In genomic region chr1:154556422-154556821, GRCh38 we compare ENCODE assay signal across 6 cellular contexts. TPM values are rescaled to one million over a fixed set of nuclear protein-coding genes. Genes with fewer than 3 reads are reported as not detected.
DNase-seq lines count a peak whose midpoint lies in the region; ATAC-seq and TF ChIP-seq lines count a peak whose summit lies in the region.

No MANE protein-coding gene starts in this region.

- DNase-seq in BE2C (no peak), T-cell (no peak), amniotic stem cell (lab: John Stamatoyannopoulos, UW) (no peak), NCI-H1105 treated with DMSO at 0.1 percent for 48 hours (lab: John Stamatoyannopoulos, UW) (no peak)

- peaks cover 36 to 43% (median 40%) of the 10 kb centered on the region in 3 donors for H3K4me1 Mint-ChIP-seq in T-cell

- no peaks in the 10 kb centered on the region for H3K9me3 ChIP-seq in BE2C

- H3K27me3 Mint-ChIP-seq in T-cell: no peaks in the 10 kb centered on the region

- H3K27me3 ChIP-seq in BE2C (no peaks in the 10 kb centered on the region), layer of hippocampus (ENCODE audit: control insufficient read depth, insufficient read depth, low read length) (no peaks in the 10 kb centered on the region)

- POLR2A ChIA-PET in T-cell (lab: Charles Lee): no interaction called here

- H3K4me3 Mint-ChIP-seq in T-cell: peak overlapping the region; percentile 86 to 90 (median 89)

- peaks cover 43% of the 10 kb centered on the region for H3K36me3 ChIP-seq in BE2C

- CTCF ChIA-PET in T-cell (lab: Charles Lee): interaction anchor here (0.6 to 0.7 kb wide), 3 partner anchors 76 to 988 kb away, joined by 3 to 7 read pairs (median 3); no protein-coding TSS in a partner anchor

- no peaks in the 10 kb centered on the region for H3K9me3 Mint-ChIP-seq in T-cell

- H3K27ac ChIP-seq in layer of hippocampus (ENCODE audit: low read depth, low read length): peak overlapping the region; percentile 18

- H3K36me3 Mint-ChIP-seq in T-cell: peaks cover 45% of the 10 kb centered on the region

- TF ChIP-seq CTCF in BE2C (IDR thresholded peaks at IDR 0.05; ENCODE audit: low read depth, low read length): no peak

- ATAC-seq in T-cell (replicated peaks in 1 of 4) (no peak), GM21447 (IDR thresholded peaks at IDR 0.05; ENCODE audit: unreplicated experiment) (no peak)

- H3K4me1 ChIP-seq in BE2C: peaks cover 2% of the 10 kb centered on the region; the same call in 1 of the 2 replicates

- peak overlapping the region; percentile 87 for H3K4me3 ChIP-seq in BE2C (ENCODE audit: low read depth, low read length)

- H3K27ac Mint-ChIP-seq in T-cell: peak overlapping the region; percentile 58 to 92

RNA-seq across cellular contexts. Expression of gene UBE2Q1, which starts 2.0 kb away (rescaled TPM):
- polyA plus RNA-seq in BE2C (2012; ENCODE audit: insufficient read depth, insufficient read length, low read depth): 265 TPM
- total RNA-seq in T-cell: 100 to 1,000 TPM in 2 of 5 donors, 10 to 100 TPM in 3; 64.0 to 111 (median 90.0) TPM

RNA-seq across cellular contexts. Expression of gene CHRNB2, which starts 11.2 kb away (rescaled TPM):
- polyA plus RNA-seq in BE2C (2012; ENCODE audit: insufficient read depth, insufficient read length, low read depth): 62.7 TPM
- under 1 TPM in 1 of 5 donors, not detected in 4; 0.15 TPM for total RNA-seq in T-cell

RNA-seq across cellular contexts. Expression of gene ADAR, which starts 51.6 kb away (rescaled TPM):
- 147 TPM for polyA plus RNA-seq in BE2C (2012; ENCODE audit: insufficient read depth, insufficient read length, low read depth)
- 100 to 1,000 TPM; 212 to 255 (median 228) TPM for total RNA-seq in T-cell

RNA-seq across cellular contexts. Expression of gene SHE, which starts 54.2 kb away (rescaled TPM):
- polyA plus RNA-seq in BE2C (2012; ENCODE audit: insufficient read depth, insufficient read length, low read depth): not detected
- under 1 TPM in 3 of 5 donors, not detected in 2; 0.06 to 0.07 (median 0.06) TPM for total RNA-seq in T-cell

RNA-seq across cellular contexts. Expression of gene TDRD10, which starts 54.4 kb away (rescaled TPM):
- not detected for polyA plus RNA-seq in BE2C (2012; ENCODE audit: insufficient read depth, insufficient read length, low read depth)
- total RNA-seq in T-cell: not detected
